In genomic region chr11:57097149-57097548, GRCh38 we compare ENCODE assay signal across 15 cellular contexts.
A peak's percentile ranks its signal among the peaks of the same experiment; 100 is the strongest.
DNase-seq lines count a peak whose midpoint lies in the region; ATAC-seq, FAIRE-seq and TF ChIP-seq lines count a peak whose summit lies in the region.
"Had no signal": no experiment of that assay in that cellular context is flagged by ENCODE, and none has a peak within 500 bp of the region (broad histone marks: within the 10 kb centered on the region; RNA-seq: fewer than 3 reads in every experiment).

No MANE protein-coding gene starts in this region.

- no peak for FAIRE-seq in urothelium cell line (lab: Jason Lieb, UNC)
- FAIRE-seq: H1 had no signal

- peaks cover 31% of the 10 kb centered on the region for H3F3A ChIP-seq in smooth muscle cell (ENCODE audit: low read depth)

- peak; percentile 6 for DNase-seq in AG08396 (ENCODE audit: low spot score)
- DNase-seq in KBM-7, result peak; percentile 5
- DNase-seq in myocyte (ENCODE audit: low read depth), result peak; percentile 50
- no peak for DNase-seq in smooth muscle cell (lab: John Stamatoyannopoulos, UW; ENCODE audit: unreplicated experiment)
- DNase-seq in activated CD4-positive, alpha-beta T cell treated with anti-CD3 and anti-CD28 coated beads for 1 hour, result no peak
- DNase-seq in urothelium cell line (ENCODE audit: low spot score), result no peak
- DNase-seq: 8988T; Calu3; CD8-positive, alpha-beta T cell; DMS79 treated with DMSO at 0.1 percent for 48 hours; GF-D8; H9 had no signal

- no peaks in the 10 kb centered on the region for H3K79me2 ChIP-seq in smooth muscle cell (ENCODE audit: low read depth)

- no peaks in the 10 kb centered on the region for H3K27me3 ChIP-seq in smooth muscle cell (ENCODE audit: low read depth)
- H3K27me3 ChIP-seq: BLaER1 treated with 17β-estradiol and CSF1 and Interleukin-3, amounts not matched to agents 10 nM and 100 nM had no signal

- H3K27ac ChIP-seq in smooth muscle cell (ENCODE audit: low read depth), result peak overlapping the region; percentile 59
- H3K27ac ChIP-seq: BLaER1 treated with 17β-estradiol and CSF1 and Interleukin-3, amounts not matched to agents 10 nM and 100 nM had no signal

- H3K4me2 ChIP-seq in smooth muscle cell, result no peak overlapping the region
- H3K4me2 ChIP-seq: BLaER1 treated with 17β-estradiol and CSF1 and Interleukin-3, amounts not matched to agents 10 nM and 100 nM had no signal

- no peak overlapping the region for H3K4me3 ChIP-seq in smooth muscle cell
- H3K4me3 ChIP-seq: BLaER1 treated with 17β-estradiol and CSF1 and Interleukin-3, amounts not matched to agents 10 nM and 100 nM had no signal

- no peaks in the 10 kb centered on the region for H3K9me3 ChIP-seq in smooth muscle cell (replicated peaks; ENCODE audit: low read depth)
- H3K9me3 ChIP-seq: BLaER1 treated with 17β-estradiol and CSF1 and Interleukin-3, amounts not matched to agents 10 nM and 100 nM had no signal

- no peak overlapping the region for H3K9ac ChIP-seq in smooth muscle cell (ENCODE audit: low read depth)
- H3K9ac ChIP-seq: BLaER1 treated with 17β-estradiol and CSF1 and Interleukin-3, amounts not matched to agents 10 nM and 100 nM had no signal

- ATAC-seq in HG03045 (IDR thresholded peaks at IDR 0.05; ENCODE audit: unreplicated experiment), result no peak
- ATAC-seq: CD8-positive, alpha-beta T cell had no signal

- no peak for TF ChIP-seq CTCF in smooth muscle cell (IDR thresholded peaks at IDR 0.05; ENCODE audit: borderline replicate concordance, insufficient read depth, poor library complexity, severe bottlenecking)

- in situ Hi-C loops in KBM-7 (cut with MboI; ENCODE audit: low pct_unique_long_range_greater_than_20kb, low sequenced_read_pairs), result no loop called here

- no peaks in the 10 kb centered on the region for H4K20me1 ChIP-seq in smooth muscle cell (ENCODE audit: low read depth)
- H4K20me1 ChIP-seq: BLaER1 treated with 17β-estradiol and CSF1 and Interleukin-3, amounts not matched to agents 10 nM and 100 nM had no signal

- H2AFZ ChIP-seq in smooth muscle cell (ENCODE audit: low read depth), result no peak overlapping the region

- H3K4me1 ChIP-seq in smooth muscle cell (ENCODE audit: low read depth), result peaks cover 5% of the 10 kb centered on the region

- WGBS in smooth muscle cell (ENCODE audit: low lambda C conversion rate), result 84% methylated on average over 2 of the region's 2 CpGs

- no peaks in the 10 kb centered on the region for H3K36me3 ChIP-seq in smooth muscle cell (ENCODE audit: low read depth)
- H3K36me3 ChIP-seq: BLaER1 treated with 17β-estradiol and CSF1 and Interleukin-3, amounts not matched to agents 10 nM and 100 nM had no signal

Comparison
In these comparisons a context has a peak if more than half of its experiments do, and no peak if none do; other contexts are left out.
1. DNase-seq: peak in AG08396 (single experiment), KBM-7 (single experiment) and myocyte (single experiment); none in smooth muscle cell (single experiment), activated CD4-positive, alpha-beta T cell treated with anti-CD3 and anti-CD28 coated beads for 1 hour (single experiment) and urothelium cell line (single experiment).